8 cellular contexts compared by ENCODE assay signal in the genomic region with DNA sequence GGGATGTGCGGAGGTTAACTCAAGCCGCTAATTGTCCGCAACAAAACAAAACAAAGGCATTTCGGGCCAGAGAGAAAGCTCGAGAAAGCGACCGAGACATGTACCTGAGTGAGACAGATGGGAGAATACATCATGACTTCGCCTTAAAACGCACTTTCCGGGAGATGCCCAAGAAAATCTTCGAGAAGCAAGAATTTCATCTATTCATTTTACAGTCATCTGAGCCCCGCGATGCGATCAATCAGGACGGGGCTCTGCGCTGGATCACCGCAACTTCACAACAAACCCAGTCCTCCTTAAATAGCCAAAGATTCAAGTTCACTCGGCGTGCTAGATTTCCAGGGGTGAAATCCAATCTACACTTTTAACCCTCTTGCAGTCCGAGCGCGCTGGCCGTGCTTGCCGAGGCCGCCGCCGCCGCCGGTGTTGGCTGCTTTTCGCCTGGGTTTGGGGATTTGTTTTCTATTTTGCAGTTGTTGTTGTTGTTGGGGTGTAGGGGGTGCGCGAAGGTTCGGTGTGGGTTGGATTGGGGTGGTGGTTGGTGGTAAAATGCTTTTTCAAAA. TPM values are rescaled to one million over a fixed set of nuclear protein-coding genes. Genes with fewer than 3 reads are reported as not detected.
A peak's percentile ranks its signal among the peaks of the same experiment; 100 is the strongest.
DNase-seq lines count a peak whose midpoint lies in the region; ATAC-seq, FAIRE-seq and TF ChIP-seq lines count a peak whose summit lies in the region.

No MANE protein-coding gene starts in this region.

- no peak for TF ChIP-seq RAD21 in A549 (conservative IDR thresholded peaks at IDR 0.05 in 1 of 2, IDR thresholded peaks at IDR 0.05 in 1 of 2)

- TF ChIP-seq EP300 in A549 (IDR thresholded peaks at IDR 0.05), result no peak

- 1% methylated on average over 33 of the region's 33 CpGs for WGBS in A549 (ENCODE audit: missing lambda C conversion rate)
- WGBS in H9 (ENCODE audit: extremely low coverage, insufficient read length, low lambda C conversion rate), result no CpG with 5 or more reads among the region's 33 CpGs

- no peak overlapping the region for H2BK20ac ChIP-seq in H9 (ENCODE audit: low read depth, low read length, poor library complexity, severe bottlenecking)

- H3K27ac Mint-ChIP-seq in H9, result peak overlapping the region; percentile 32 to 96 (median 76); a peak in 6 of 7 replicates
- H3K27ac Mint-ChIP-seq in activated CD8-positive, alpha-beta T cell treated with anti-CD3 and anti-CD28 coated beads for 36 hours, result no peak overlapping the region

- H2BK12ac ChIP-seq in H9 (ENCODE audit: insufficient read length, low read depth, low read length), result no peak overlapping the region

- H3K18ac ChIP-seq in H9 (ENCODE audit: insufficient read length, low read depth, low read length), result no peak overlapping the region

- H3K4me3 Mint-ChIP-seq in H9, result peak overlapping the region; percentile 87 to 97
- H3K4me3 Mint-ChIP-seq in activated CD8-positive, alpha-beta T cell treated with anti-CD3 and anti-CD28 coated beads for 36 hours, result peak overlapping the region; percentile 50

- H3K4me3 ChIP-seq in A549 (peak overlapping the region; percentile 68), fibroblast of mammary gland (ENCODE audit: control insufficient read depth, low read depth, low read length) (peak overlapping the region; percentile 71), neuron (ENCODE audit: low read length) (peak overlapping the region; percentile 93)

- H3K36me3 Mint-ChIP-seq in H9 (ENCODE audit: insufficient read depth in 1 of 3, low read depth in 3 of 3), result peaks cover 0 to 1% (median 0%) of the 10 kb centered on the region in 3 experiments; a peak in 1 of 7 replicates
- peaks cover 5% of the 10 kb centered on the region for H3K36me3 Mint-ChIP-seq in activated CD8-positive, alpha-beta T cell treated with anti-CD3 and anti-CD28 coated beads for 36 hours (ENCODE audit: low read depth)

- 0 out of 5 replicates have a peak, but pooled peaks cover 0 to 2% of the 10 kb centered on the region in 2 experiments for H3K9me3 Mint-ChIP-seq in H9
- H3K9me3 Mint-ChIP-seq in activated CD8-positive, alpha-beta T cell treated with anti-CD3 and anti-CD28 coated beads for 36 hours, result no peaks in the 10 kb centered on the region

- no peak overlapping the region for H2BK120ac ChIP-seq in H9 (ENCODE audit: low read depth, low read length, poor library complexity, severe bottlenecking)

- H3K27me3 Mint-ChIP-seq in H9 (ENCODE audit: low read depth), result peaks cover 27% of the 10 kb centered on the region
- H3K27me3 Mint-ChIP-seq in activated CD8-positive, alpha-beta T cell treated with anti-CD3 and anti-CD28 coated beads for 36 hours, result peaks cover 55% of the 10 kb centered on the region

- H3K4me1 Mint-ChIP-seq in H9, result peaks cover 42 to 50% of the 10 kb centered on the region in 2 experiments
- H3K4me1 Mint-ChIP-seq in activated CD8-positive, alpha-beta T cell treated with anti-CD3 and anti-CD28 coated beads for 36 hours (ENCODE audit: low read depth), result peaks cover 21% of the 10 kb centered on the region

- no peak overlapping the region for H4K91ac ChIP-seq in H9 (ENCODE audit: insufficient read length, low read depth, low read length)

- peak overlapping the region; percentile 71 for H3K4me2 ChIP-seq in A549
- H3K4me2 ChIP-seq in H9 (ENCODE audit: insufficient read depth, insufficient read length, low read length), result peak overlapping the region; percentile 91

- no peaks in the 10 kb centered on the region for H3K79me1 ChIP-seq in H9 (ENCODE audit: insufficient read depth, low read depth, low read length, poor library complexity, severe bottlenecking)

- no peak overlapping the region for H4K8ac ChIP-seq in H9 (replicated peaks; ENCODE audit: insufficient read length, low read depth, low read length)

- peak overlapping the region; percentile 42 for H3K9ac ChIP-seq in H9 (ENCODE audit: extremely low read depth, insufficient read length, low read length)

- peaks cover 48% of the 10 kb centered on the region for H3K4me1 ChIP-seq in A549
- no peaks in the 10 kb centered on the region; the same call in 1 of the 2 replicates for H3K4me1 ChIP-seq in H9 (ENCODE audit: insufficient read depth, low read length)
- H3K4me1 ChIP-seq in neuron (ENCODE audit: insufficient read depth, low read length), result peaks cover 39% of the 10 kb centered on the region

- H3K9me3 ChIP-seq in A549 (no peaks in the 10 kb centered on the region), H9 (ENCODE audit: control insufficient read depth, low read depth, low read length) (no peaks in the 10 kb centered on the region), neuron (ENCODE audit: low read length) (no peaks in the 10 kb centered on the region)

- peak in 1 of 2 experiments; percentile 63 for DNase-seq in A549 (ENCODE audit: low read depth in 1 of 2, low spot score in 1 of 2)
- peak; percentile 58 for DNase-seq in H9
- DNase-seq in activated CD8-positive, alpha-beta T cell treated with anti-CD3 and anti-CD28 coated beads for 36 hours, result no peak
- no peak for DNase-seq in fibroblast of mammary gland (ENCODE audit: low read depth)
- DNase-seq in GM12891 (ENCODE audit: insufficient read length, low spot score), result no peak

- H2BK5ac ChIP-seq in H9 (ENCODE audit: insufficient read length, low read length), result no peak overlapping the region

- POLR2A ChIA-PET in A549 (lab: Yijun Ruan, JAX), result no interaction called here
- POLR2A ChIA-PET in activated CD8-positive, alpha-beta T cell treated with anti-CD3 and anti-CD28 coated beads for 36 hours (lab: Charles Lee), result no interaction called here

- peak overlapping the region; percentile 81 for H2AFZ ChIP-seq in H9 (ENCODE audit: low read length)
- H2AFZ ChIP-seq in neuron (ENCODE audit: low read depth, low read length), result peak overlapping the region; percentile 97

- H3K56ac ChIP-seq in H9 (ENCODE audit: insufficient read length, low read depth, low read length), result no peak overlapping the region

- intact Hi-C loops in activated CD8-positive, alpha-beta T cell treated with anti-CD3 and anti-CD28 coated beads for 36 hours (cut with micrococcal nuclease), result loop anchor here (5.0 kb wide), 1 partner anchor 34 kb away; no protein-coding TSS in a partner anchor

- H2AK5ac ChIP-seq in H9 (ENCODE audit: insufficient read length, low read length), result no peak overlapping the region

- no peak overlapping the region for H2BK15ac ChIP-seq in H9 (ENCODE audit: low read depth, low read length)

- TF ChIP-seq POLR2A in A549 (IDR thresholded peaks at IDR 0.05; ENCODE audit: low read length), result no peak
- no peak for TF ChIP-seq POLR2A in GM12891 (IDR thresholded peaks at IDR 0.05; ENCODE audit: low read depth, low read length)

- no peaks in the 10 kb centered on the region for H3K27me3 ChIP-seq in H9 (ENCODE audit: insufficient read depth, low read length)
- H3K27me3 ChIP-seq in neuron (ENCODE audit: insufficient read depth, low read length), result no peaks in the 10 kb centered on the region

- no peak for FAIRE-seq in A549 (lab: Jason Lieb, UNC)
- no peak for FAIRE-seq in GM12891 (lab: Jason Lieb, UNC)

- H3K4ac ChIP-seq in H9 (ENCODE audit: low read depth, low read length), result no peak overlapping the region

- H3K36me3 ChIP-seq in neuron (ENCODE audit: insufficient read depth, low read length), result no peaks in the 10 kb centered on the region

- H3K23me2 ChIP-seq in H9 (ENCODE audit: insufficient read length, low read depth, low read length, poor library complexity, severe bottlenecking), result peaks cover 30% of the 10 kb centered on the region

- H3K14ac ChIP-seq in H9 (ENCODE audit: insufficient read depth, low read length), result peak overlapping the region; percentile 58; the same call in 1 of the 2 replicates

- no peaks in the 10 kb centered on the region for H3K79me2 ChIP-seq in H9 (ENCODE audit: insufficient read depth, low read length)

- ATAC-seq in A549, result no peak
- ATAC-seq in activated CD8-positive, alpha-beta T cell treated with anti-CD3 and anti-CD28 coated beads for 36 hours, result no peak
- ATAC-seq in HG03196 (IDR thresholded peaks at IDR 0.05; ENCODE audit: unreplicated experiment), result no peak
- no peak for ATAC-seq in HG03045 (IDR thresholded peaks at IDR 0.05; ENCODE audit: unreplicated experiment)

- no peak overlapping the region for H4K5ac ChIP-seq in H9 (ENCODE audit: insufficient read length, low read depth, low read length)

- H4K20me1 ChIP-seq in H9 (ENCODE audit: control insufficient read depth, insufficient read depth, insufficient read length), result no peaks in the 10 kb centered on the region

- H3T11ph ChIP-seq in H9 (ENCODE audit: low read length), result no peak overlapping the region

- H3K23ac ChIP-seq in H9 (ENCODE audit: insufficient read length, low read depth, low read length), result no peak overlapping the region

- TF ChIP-seq CTCF in A549 (IDR thresholded peaks at IDR 0.05), result no peak
- TF ChIP-seq CTCF in H9 (conservative IDR thresholded peaks at IDR 0.05), result no peak
- no peak for TF ChIP-seq CTCF in activated CD8-positive, alpha-beta T cell treated with anti-CD3 and anti-CD28 coated beads for 36 hours (IDR thresholded peaks at IDR 0.05)
- no peak for TF ChIP-seq CTCF in fibroblast of mammary gland (conservative IDR thresholded peaks at IDR 0.05; ENCODE audit: control insufficient read depth, insufficient read depth, low read depth, low read length)

- peak overlapping the region; percentile 94 to 99 for H3K27ac ChIP-seq in A549
- H3K27ac ChIP-seq in H9 (ENCODE audit: insufficient read length, low read depth, low read length), result peak overlapping the region; percentile 11

- CTCF ChIA-PET in A549 (lab: Yijun Ruan, JAX), result interaction anchor here (1.4 to 1.6 kb wide), 2 partner anchors 25 to 41 kb away, joined by 3 to 4 read pairs; no protein-coding TSS in a partner anchor
- CTCF ChIA-PET in activated CD8-positive, alpha-beta T cell treated with anti-CD3 and anti-CD28 coated beads for 36 hours (lab: Charles Lee), result no interaction called here

TF ChIP-seq in A549, 52 proteins besides CTCF, POLR2A, EP300 and RAD21:
- no peak for TF ChIP-seq SMC3 (IDR thresholded peaks at IDR 0.05)
- TF ChIP-seq MAX (IDR thresholded peaks at IDR 0.05), result 0 out of 2 replicates have a peak, but pooled peaks have one; percentile 8

TF ChIP-seq in GM12891, 5 proteins besides CTCF, POLR2A, EP300 and RAD21:
- TF ChIP-seq SPI1 (IDR thresholded peaks at IDR 0.05; ENCODE audit: low read depth, low read length) (no peak), POLR2AphosphoS5 (IDR thresholded peaks at IDR 0.05; ENCODE audit: low read depth, low read length) (no peak), PAX5 (IDR thresholded peaks at IDR 0.05; ENCODE audit: insufficient read depth, low read length, severe bottlenecking) (no peak), POU2F2 (IDR thresholded peaks at IDR 0.05; ENCODE audit: low read depth, low read length) (no peak), TAF1 (IDR thresholded peaks at IDR 0.05; ENCODE audit: low read depth, low read length) (no peak)
TF ChIP-seq in GM12891: peak in this region for 0.

RNA-seq across cellular contexts. Expression of gene NFIB, which starts 0.5 kb away (rescaled TPM):
- polyA plus RNA-seq in A549 (2011; rRNA removed), result 21.7 and 27.1 TPM in 2 replicates
- 7.4 and 8.2 TPM in 2 replicates for polyA plus RNA-seq in A549 (2012; cell fraction: cytosol; rRNA removed)
- 7.4 and 11.4 TPM in 2 replicates for polyA plus RNA-seq in A549 (2012; cell fraction: nucleus; rRNA removed)
- polyA plus RNA-seq in A549 (2017; fragmentation: RNase III; extraction: RNeasy Plus Mini Kit Qiagen cat#74134 plus additional on column Dnase treatment), result 10.7 to 13.2 TPM (median 12.0 TPM) in 3 replicates
- 59.3 and 63.6 TPM in 2 replicates for polyA minus RNA-seq in A549 (2011; rRNA and poly(A)+ RNA removed)
- total RNA-seq in H9 (2021), result 13.3 and 14.3 TPM in 2 replicates
- total RNA-seq in activated CD8-positive, alpha-beta T cell treated with anti-CD3 and anti-CD28 coated beads for 36 hours, result not detected
- polyA plus RNA-seq in GM12891 (2012; ENCODE audit: low read depth, missing spikeins), result 0.08 TPM

Comparison
In these comparisons a context has a peak if more than half of its experiments do, and no peak if none do; other contexts are left out.
1. RNA of gene NFIB, which starts 0.5 kb away (total RNA-seq): 13.3 to 14.3 TPM in H9; not detected in activated CD8-positive, alpha-beta T cell treated with anti-CD3 and anti-CD28 coated beads for 36 hours; every median in the first group is over 10 times any median in the second.
2. Peak in every context shown above with its lines, with median percentiles within 50 percentile points of each other: H3K4me3 ChIP-seq.